1 cellular context compared by ENCODE assay signal in the genomic region with DNA sequence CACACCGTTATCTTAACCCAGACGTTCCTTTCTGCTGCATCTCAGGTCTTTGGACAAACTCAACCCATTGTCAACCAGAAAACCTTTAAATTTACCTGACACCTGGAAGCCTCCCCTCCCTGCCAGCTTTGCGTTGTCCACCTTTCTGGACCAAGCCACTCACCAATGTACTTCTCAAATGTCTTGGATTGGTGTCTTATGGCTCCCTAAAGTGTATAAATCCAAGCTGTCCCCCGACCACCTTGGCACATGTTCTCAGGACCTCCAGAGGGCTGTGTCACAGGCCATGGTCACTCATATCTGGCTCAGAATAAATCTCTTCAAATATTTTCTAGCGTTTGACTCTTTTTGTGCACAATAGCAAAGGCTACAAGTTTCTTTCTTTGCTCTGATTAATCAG.
TF ChIP-seq lines count a peak whose summit lies in the region.

No MANE protein-coding gene starts in this region.

TF ChIP-seq in H1, 55 proteins besides CTCF, POLR2A, EP300 and RAD21 (continued from another document):
- TF ChIP-seq BACH1 (IDR thresholded peaks at IDR 0.05; ENCODE audit: low read length), result no peak
- no peak for TF ChIP-seq ZNF274 (IDR thresholded peaks at IDR 0.05; ENCODE audit: borderline replicate concordance, extremely low read depth, low read length)
